ENCODE assay signal across 8 cellular contexts in genomic region chr17:45131616-45132301, GRCh38. TPM values are rescaled to one million over a fixed set of nuclear protein-coding genes. Genes with fewer than 3 reads are reported as not detected.
DNase-seq lines count a peak whose midpoint lies in the region; ATAC-seq and TF ChIP-seq lines count a peak whose summit lies in the region.

No MANE protein-coding gene starts in this region.

- peaks cover 29% of the 10 kb centered on the region; the same call in 1 of the 2 replicates for H3K79me2 ChIP-seq in GM23248 (ENCODE audit: insufficient read depth)

- TF ChIP-seq POLR2A in right lobe of liver (IDR thresholded peaks at IDR 0.05): no peak

- no peaks in the 10 kb centered on the region for H3K9me3 ChIP-seq in GM23248 (ENCODE audit: low read depth)
- no peaks in the 10 kb centered on the region for H3K9me3 ChIP-seq in right lobe of liver

- no peaks in the 10 kb centered on the region for H3K9me2 ChIP-seq in GM23248 (ENCODE audit: insufficient read depth)

- in situ Hi-C loops in ACHN (cut with HindIII; ENCODE audit: low pct_ligation_motif_present, low pct_unique_long_range_greater_than_20kb, low sequenced_read_pairs) (no loop called here), GM23248 (cut with MboI) (no loop called here)

- peak overlapping the region; percentile 76 for H3K9ac ChIP-seq in GM23248

- peaks cover 23% of the 10 kb centered on the region for H3K4me1 ChIP-seq in GM23248 (ENCODE audit: insufficient read depth)
- H3K4me1 ChIP-seq in right lobe of liver: peaks cover 0 to 17% (median 0%) of the 10 kb centered on the region in 4 donors

- no peaks in the 10 kb centered on the region for H3K9me3 Mint-ChIP-seq in chondrocyte (ENCODE audit: low read depth)

- peak; percentile 44 for DNase-seq in ACHN
- DNase-seq in GM23248: peak; percentile 56
- peak; percentile 60 for DNase-seq in T-helper 9 cell
- DNase-seq in chondrocyte (ENCODE audit: low spot score): no peak
- DNase-seq in right lobe of liver: peak; percentile 52 to 71 (median 70)
- DNase-seq in stimulated activated naive CD4-positive, alpha-beta T cell (lab: John Stamatoyannopoulos, UW): peak in 5 of 6 experiments; percentile 24 to 67 (median 47)

- H3K27me3 ChIP-seq in GM23248 (replicated peaks; ENCODE audit: insufficient read depth) (no peaks in the 10 kb centered on the region), right lobe of liver (no peaks in the 10 kb centered on the region)

- no peak for ATAC-seq in right lobe of liver
- no peak for ATAC-seq in HG02870 (IDR thresholded peaks at IDR 0.05; ENCODE audit: unreplicated experiment)
- ATAC-seq in GM19395 (IDR thresholded peaks at IDR 0.05; ENCODE audit: unreplicated experiment): no peak

- H3K27me3 Mint-ChIP-seq in chondrocyte (ENCODE audit: low read depth): no peaks in the 10 kb centered on the region

- H2AFZ ChIP-seq in GM23248: peak overlapping the region; percentile 87

- H3K27ac ChIP-seq in GM23248 (no peak overlapping the region), right lobe of liver (peak overlapping the region; percentile 36 to 89 (median 47))

- WGBS in GM23248 (ENCODE audit: low coverage in 1 of 2, low lambda C conversion rate in 2 of 2, missing lambda C conversion rate in 2 of 2), 2 experiments: 4% methylated on average over 24 to 40 of the region's 43 CpGs
- WGBS in right lobe of liver (ENCODE audit: insufficient coverage, low coverage, low lambda C conversion rate, missing lambda C conversion rate): 5% methylated on average over 12 of the region's 43 CpGs

- peaks cover 65% of the 10 kb centered on the region for H3K4me1 Mint-ChIP-seq in chondrocyte (ENCODE audit: low read depth)

- H3K4me3 ChIP-seq in GM23248 (peak overlapping the region; percentile 77), right lobe of liver (peak overlapping the region; percentile 57 to 79 (median 73))

- intact Hi-C loops in right lobe of liver (cut with DNase I): no loop called here

- TF ChIP-seq CTCF in chondrocyte (IDR thresholded peaks at IDR 0.05) (peak; percentile 100), right lobe of liver (IDR thresholded peaks at IDR 0.05) (peak; percentile 63 to 83 (median 71))

- no peaks in the 10 kb centered on the region for H4K20me1 ChIP-seq in GM23248 (ENCODE audit: insufficient read depth)

- peak overlapping the region; percentile 98 for H3K27ac Mint-ChIP-seq in chondrocyte (ENCODE audit: unreplicated experiment)

- H3F3A ChIP-seq in GM23248 (ENCODE audit: insufficient read depth): no peaks in the 10 kb centered on the region

- H3K36me3 Mint-ChIP-seq in chondrocyte (ENCODE audit: low read depth): no peaks in the 10 kb centered on the region

- peak overlapping the region; percentile 75 for H3K4me3 Mint-ChIP-seq in chondrocyte (ENCODE audit: unreplicated experiment)

- no peaks in the 10 kb centered on the region for H3K36me3 ChIP-seq in GM23248 (ENCODE audit: low read depth)
- H3K36me3 ChIP-seq in right lobe of liver: no peaks in the 10 kb centered on the region

- peak overlapping the region; percentile 80 for H3K4me2 ChIP-seq in GM23248 (ENCODE audit: unreplicated experiment)

RNA-seq across cellular contexts. Expression of gene PLCD3, which starts 0.6 kb away (rescaled TPM):
- total RNA-seq in GM23248 (2014; rRNA removed; shearing (Covaris generic)): 30.2 and 48.3 TPM in 2 replicates
- 17.1 and 19.7 TPM in 2 replicates for polyA plus RNA-seq in GM23248 (2016; fragmentation: Nextera tagmentation; extraction: Ambion mirVana)
- total RNA-seq in chondrocyte (123 to 135 TPM (median 128 TPM) in 3 replicates), right lobe of liver (10 to 100 TPM in 1 of 6 experiments, 1 to 10 TPM in 5; 2.0 to 26.4 (median 3.0) TPM)

RNA-seq across cellular contexts. Expression of gene ACBD4, which starts 3.7 kb away (rescaled TPM):
- total RNA-seq in GM23248 (2014; rRNA removed; shearing (Covaris generic)): 2.1 and 2.9 TPM in 2 replicates
- 4.3 and 4.6 TPM in 2 replicates for polyA plus RNA-seq in GM23248 (2016; fragmentation: Nextera tagmentation; extraction: Ambion mirVana)
- total RNA-seq in chondrocyte: 4.7 to 6.8 TPM (median 5.6 TPM) in 3 replicates
- 10 to 100 TPM; 24.0 to 78.9 (median 56.9) TPM for total RNA-seq in right lobe of liver

RNA-seq across cellular contexts. Expression of gene HEXIM1, which starts 16.5 kb away (rescaled TPM):
- total RNA-seq in GM23248 (2014; rRNA removed; shearing (Covaris generic)): 11.6 and 16.2 TPM in 2 replicates
- polyA plus RNA-seq in GM23248 (2016; fragmentation: Nextera tagmentation; extraction: Ambion mirVana): 9.5 and 10.6 TPM in 2 replicates
- total RNA-seq in chondrocyte (35.9 to 41.0 TPM (median 36.4 TPM) in 3 replicates), right lobe of liver (10 to 100 TPM; 14.0 to 27.1 (median 19.6) TPM)

RNA-seq across cellular contexts. Expression of gene HEXIM2, which starts 29.9 kb away (rescaled TPM):
- 2.0 and 4.8 TPM in 2 replicates for total RNA-seq in GM23248 (2014; rRNA removed; shearing (Covaris generic))
- 4.7 and 8.6 TPM in 2 replicates for polyA plus RNA-seq in GM23248 (2016; fragmentation: Nextera tagmentation; extraction: Ambion mirVana)
- total RNA-seq in chondrocyte: 3.7 to 7.9 TPM (median 6.4 TPM) in 3 replicates
- total RNA-seq in right lobe of liver: 10 to 100 TPM in 1 of 6 experiments, 1 to 10 TPM in 5; 2.6 to 13.5 (median 5.4) TPM
